21 cellular contexts compared by ENCODE assay signal in the genomic region with DNA sequence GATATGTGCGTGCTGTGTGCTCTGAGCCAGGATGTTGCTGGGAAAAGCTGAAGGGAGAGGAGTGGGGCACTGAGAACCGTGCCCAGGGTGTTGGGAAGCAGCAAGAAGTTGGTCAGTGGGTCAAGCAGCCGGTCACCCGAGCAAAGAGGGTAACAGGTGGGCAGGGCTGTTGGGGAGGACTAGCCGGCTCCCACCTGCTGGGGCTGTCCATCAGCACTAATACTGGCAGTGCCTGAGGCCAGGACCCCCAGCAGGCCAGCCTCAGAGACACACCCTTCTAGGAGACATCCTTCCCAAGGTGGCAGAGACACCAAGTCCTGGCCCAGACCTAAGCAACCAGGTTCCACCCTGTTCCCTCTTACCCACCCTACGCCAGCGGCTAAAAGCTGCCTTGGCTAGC. TPM values are rescaled to one million over a fixed set of nuclear protein-coding genes. Genes with fewer than 3 reads are reported as not detected.
DNase-seq lines count a peak whose midpoint lies in the region; ATAC-seq and TF ChIP-seq lines count a peak whose summit lies in the region.
"Had no signal": no experiment of that assay in that cellular context is flagged by ENCODE, and none has a peak within 500 bp of the region (broad histone marks: within the 10 kb centered on the region; RNA-seq: fewer than 3 reads in every experiment).

No MANE protein-coding gene starts in this region.

- H3K27ac Mint-ChIP-seq in GM23338 (no peak overlapping the region), WTC11 (no peak overlapping the region), nephron progenitor cell (no peak overlapping the region)
- H3K27ac Mint-ChIP-seq: CD4-positive, alpha-beta T cell had no signal

- no peak overlapping the region for H2AFZ ChIP-seq in GM23338

- H3K4me3 Mint-ChIP-seq in GM23338: peak overlapping the region; percentile 66; the same call in 1 of the 3 replicates
- peak overlapping the region; percentile 15 for H3K4me3 Mint-ChIP-seq in WTC11
- H3K4me3 Mint-ChIP-seq in nephron progenitor cell: peak overlapping the region; percentile 66
- no peak overlapping the region for H3K4me3 Mint-ChIP-seq in activated T-cell treated with anti-CD3 and anti-CD28 coated beads, Interleukin-2, amount 50 U/mL, for 4 hours
- H3K4me3 Mint-ChIP-seq: CD4-positive, alpha-beta T cell had no signal

- H3K36me3 Mint-ChIP-seq in GM23338 (ENCODE audit: low read depth): no peaks in the 10 kb centered on the region
- no peaks in the 10 kb centered on the region for H3K36me3 Mint-ChIP-seq in WTC11
- no peaks in the 10 kb centered on the region for H3K36me3 Mint-ChIP-seq in nephron progenitor cell (ENCODE audit: low read depth)
- H3K36me3 Mint-ChIP-seq in activated T-cell treated with anti-CD3 and anti-CD28 coated beads, Interleukin-2, amount 50 U/mL, for 4 hours (ENCODE audit: insufficient read depth): no peaks in the 10 kb centered on the region

- H3K27me3 Mint-ChIP-seq in GM23338 (ENCODE audit: insufficient read depth, low read depth, poor library complexity): peaks cover 28% of the 10 kb centered on the region
- peaks cover 59% of the 10 kb centered on the region for H3K27me3 Mint-ChIP-seq in WTC11 (ENCODE audit: low read depth)
- H3K27me3 Mint-ChIP-seq in nephron progenitor cell (ENCODE audit: low read depth, poor library complexity): peaks cover 84% of the 10 kb centered on the region
- peaks cover 45% of the 10 kb centered on the region for H3K27me3 Mint-ChIP-seq in activated T-cell treated with anti-CD3 and anti-CD28 coated beads, Interleukin-2, amount 50 U/mL, for 4 hours (ENCODE audit: low read depth)

- H3K4me3 ChIP-seq in GM23338 (no peak overlapping the region), skeletal muscle cell (ENCODE audit: low read depth, low read length) (no peak overlapping the region), MG63 (no peak overlapping the region)
- H3K4me3 ChIP-seq: A549, GM12878 had no signal

- H3K9me3 Mint-ChIP-seq in GM23338 (no peaks in the 10 kb centered on the region), WTC11 (no peaks in the 10 kb centered on the region), nephron progenitor cell (no peaks in the 10 kb centered on the region)
- no peaks in the 10 kb centered on the region for H3K9me3 Mint-ChIP-seq in activated T-cell treated with anti-CD3 and anti-CD28 coated beads, Interleukin-2, amount 50 U/mL, for 4 hours
- H3K9me3 Mint-ChIP-seq: CD4-positive, alpha-beta T cell had no signal

- TF ChIP-seq CTCF in GM23338 (conservative IDR thresholded peaks at IDR 0.05; ENCODE audit: low read depth in 2 of 2) (no peak), WTC11 (IDR thresholded peaks at IDR 0.05) (no peak), nephron progenitor cell (IDR thresholded peaks at IDR 0.05) (no peak)

- H3K36me3 ChIP-seq in GM23338 (ENCODE audit: insufficient read depth) (no peaks in the 10 kb centered on the region), MG63 (no peaks in the 10 kb centered on the region)

- H3K4me1 Mint-ChIP-seq in GM23338 (0 out of 3 replicates have a peak, but pooled peaks cover 4% of the 10 kb centered on the region), WTC11 (peaks cover 4% of the 10 kb centered on the region; the same call in 1 of the 2 replicates), nephron progenitor cell (peaks cover 14% of the 10 kb centered on the region)
- no peaks in the 10 kb centered on the region for H3K4me1 Mint-ChIP-seq in activated T-cell treated with anti-CD3 and anti-CD28 coated beads, Interleukin-2, amount 50 U/mL, for 4 hours (ENCODE audit: low read depth)

- peaks cover 57% of the 10 kb centered on the region for H3K27me3 ChIP-seq in GM23338 (ENCODE audit: insufficient read depth)
- no peaks in the 10 kb centered on the region for H3K27me3 ChIP-seq in MG63

- peaks cover 3% of the 10 kb centered on the region; the same call in 1 of the 2 replicates for H4K20me1 ChIP-seq in GM23338 (replicated peaks; ENCODE audit: insufficient read depth)

- H3K9me3 ChIP-seq in MG63: no peaks in the 10 kb centered on the region
- H3K9me3 ChIP-seq: A549 had no signal

- ATAC-seq in GM23338 (no peak), WTC11 (no peak)
- no peak for ATAC-seq in activated T-cell treated with anti-CD3 and anti-CD28 coated beads, Interleukin-2, amount 50 U/mL, for 4 hours
- ATAC-seq: GM12878 had no signal

- POLR2A ChIA-PET in WTC11 (lab: Charles Lee): no interaction called here

- no peak overlapping the region for H3K27ac ChIP-seq in GM23338 (ENCODE audit: low read depth)
- H3K27ac ChIP-seq: 22Rv1, A549, C4-2B, HL-60 had no signal

- H3K4me1 ChIP-seq in GM23338 (ENCODE audit: insufficient read depth): no peaks in the 10 kb centered on the region
- H3K4me1 ChIP-seq: A549 had no signal

- H3K79me2 ChIP-seq in GM23338 (replicated peaks; ENCODE audit: insufficient read depth): no peaks in the 10 kb centered on the region

- no peaks in the 10 kb centered on the region for H3F3A ChIP-seq in GM23338 (replicated peaks; ENCODE audit: low read depth)

- H3K9me2 ChIP-seq in GM23338 (ENCODE audit: insufficient read depth): no peaks in the 10 kb centered on the region

- no peak overlapping the region for H3K4me2 ChIP-seq in GM23338
- H3K4me2 ChIP-seq: A549 had no signal

- CTCF ChIA-PET in WTC11 (lab: Charles Lee): interaction anchor here (1.1 to 1.5 kb wide), 3 partner anchors 16 to 65 kb away, joined by 3 read pairs; no protein-coding TSS in a partner anchor

- DNase-seq in GM23338 (ENCODE audit: low spot score): no peak
- no peak for DNase-seq in WTC11 (ENCODE audit: low spot score)
- DNase-seq in nephron progenitor cell: no peak
- peak; percentile 32 for DNase-seq in skeletal muscle cell (ENCODE audit: low read depth)
- DNase-seq in HK-2 (ENCODE audit: unreplicated experiment): no peak
- DNase-seq in EL: no peak
- no peak for DNase-seq in MG63
- no peak for DNase-seq in activated T-cell treated with anti-CD3 and anti-CD28 coated beads, Interleukin-2, amount 50 U/mL, for 4 hours
- DNase-seq: AML-193; CD4-positive, alpha-beta T cell; DMS79 treated with DMSO at 0.1 percent for 48 hours; HCEC 1CT had no signal

TF ChIP-seq in GM23338, 12 proteins besides CTCF, POLR2A, EP300 and RAD21 (continues in another document):
- TF ChIP-seq NANOG (IDR thresholded peaks at IDR 0.05; ENCODE audit: borderline replicate concordance) (no peak), EZH2 (IDR thresholded peaks at IDR 0.05; ENCODE audit: low read depth, unreplicated experiment) (no peak)

TF ChIP-seq in WTC11, 78 proteins besides CTCF, POLR2A, EP300 and RAD21:
- no peak for TF ChIP-seq FOXJ3 (CRISPR knock-in tag; IDR thresholded peaks at IDR 0.05; ENCODE audit: borderline replicate concordance)
- TF ChIP-seq HMGA2 (CRISPR knock-in tag; IDR thresholded peaks at IDR 0.05): no peak

RNA-seq across cellular contexts. Expression of gene MYOD1, which starts 24.7 kb away (rescaled TPM):
- total RNA-seq in GM23338 (2014; rRNA removed; shearing (Covaris generic)): not detected in 2 replicates
- polyA plus RNA-seq in GM23338 (2016; fragmentation: Nextera tagmentation; extraction: Ambion mirVana): not detected in 2 replicates
- not detected in 3 replicates for total RNA-seq in WTC11 (2021)
- total RNA-seq in MG63 (2014; rRNA removed; shearing (Covaris generic); ENCODE audit: low replicate concordance): not detected in 2 replicates
- not detected for total RNA-seq in activated T-cell treated with anti-CD3 and anti-CD28 coated beads, Interleukin-2, amount 50 U/mL, for 4 hours
- total RNA-seq: CD4-positive, alpha-beta T cell; G401; GM12878; H4; HT1080 had no signal
- polyA plus RNA-seq: A549, BJ, GM12878 had no signal

RNA-seq across cellular contexts. Expression of gene KCNC1, which starts 39.9 kb away (rescaled TPM):
- not detected in 2 replicates for total RNA-seq in GM23338 (2014; rRNA removed; shearing (Covaris generic))
- polyA plus RNA-seq in GM23338 (2016; fragmentation: Nextera tagmentation; extraction: Ambion mirVana): 0.11 and 0.17 TPM in 2 replicates
- total RNA-seq in WTC11 (2021): 0.09 to 0.21 TPM (median 0.20 TPM) in 3 replicates
- total RNA-seq in MG63 (2014; rRNA removed; shearing (Covaris generic); ENCODE audit: low replicate concordance): not detected in 2 replicates
- total RNA-seq in activated T-cell treated with anti-CD3 and anti-CD28 coated beads, Interleukin-2, amount 50 U/mL, for 4 hours: not detected
- total RNA-seq: CD4-positive, alpha-beta T cell; GM12878; H4 had no signal
- polyA plus RNA-seq: BJ had no signal
